ENCODE assay signal across 27 cellular contexts in the genomic region with DNA sequence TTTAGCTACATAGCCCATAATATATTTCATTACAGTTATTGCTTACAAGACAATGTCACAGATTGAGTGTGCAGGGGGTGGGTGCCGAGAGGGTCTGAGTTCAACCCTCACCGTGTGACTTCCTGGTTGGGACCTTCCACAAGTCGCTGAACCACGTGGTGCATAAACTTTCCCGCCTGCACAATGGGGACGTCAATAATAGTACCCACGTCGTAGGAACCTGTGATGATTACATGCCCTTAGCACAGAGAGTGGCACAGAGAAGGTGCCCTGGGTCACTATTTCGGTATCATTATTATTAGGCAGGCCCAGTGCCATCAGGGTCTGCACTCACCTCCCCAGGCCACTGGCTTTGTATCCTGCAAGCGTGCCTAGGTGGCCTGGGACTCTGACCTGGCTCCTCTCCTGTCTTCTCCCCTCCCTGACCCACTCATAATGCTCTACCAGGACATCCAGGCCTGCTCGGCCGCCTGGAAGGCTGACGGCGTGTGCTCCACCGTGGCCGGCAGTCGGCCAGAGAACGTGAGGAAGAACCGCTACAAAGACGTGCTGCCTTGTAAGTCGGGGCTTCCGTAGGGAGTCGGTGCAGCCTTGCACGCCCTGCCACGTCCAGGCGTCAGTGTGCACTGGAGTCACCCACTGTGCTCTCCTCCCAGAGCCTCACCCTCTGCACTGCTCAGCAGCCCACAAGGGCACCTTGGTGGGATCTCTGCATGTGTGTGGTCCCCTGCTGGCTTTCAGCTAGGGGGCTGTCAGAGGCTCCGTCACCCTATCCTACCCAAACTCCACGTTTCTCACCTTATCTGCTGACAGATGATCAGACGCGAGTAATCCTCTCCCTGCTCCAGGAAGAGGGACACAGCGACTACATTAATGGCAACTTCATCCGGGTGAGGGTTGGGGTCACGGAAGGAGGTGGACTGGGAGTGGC.
"Had no signal": no experiment of that assay in that cellular context is flagged by ENCODE, and none has a peak within 500 bp of the region (broad histone marks: within the 10 kb centered on the region; RNA-seq: fewer than 3 reads in every experiment).

No MANE protein-coding gene starts in this region.

- H3K9me3 Mint-ChIP-seq: dendritic cell treated with granulocyte-macrophage colony-stimulating factor and Interleukin-4, amounts not matched to agents 40 ng/mL and 50 ng/mL, for 4 days; natural killer cell; neural progenitor cell; stimulated activated naive CD8-positive, alpha-beta T cell treated with anti-CD3 and anti-CD28 coated beads, Interleukin-15, amount 100 ng/mL, for 72 hours had no signal

- H3K36me3 ChIP-seq: gastrocnemius medialis, left ventricle myocardium inferior, lower lobe of right lung, neural progenitor cell, prostate gland, right atrium auricular region, suprapubic skin, transverse colon, upper lobe of right lung, uterus had no signal

- H3K4me3 Mint-ChIP-seq: dendritic cell treated with granulocyte-macrophage colony-stimulating factor and Interleukin-4, amounts not matched to agents 40 ng/mL and 50 ng/mL, for 4 days; endodermal cell; natural killer cell; neural progenitor cell; stimulated activated naive CD8-positive, alpha-beta T cell treated with anti-CD3 and anti-CD28 coated beads, Interleukin-15, amount 100 ng/mL, for 72 hours had no signal

- H3K9me3 ChIP-seq: gastrocnemius medialis, heart left ventricle, lower lobe of right lung, prostate gland, right atrium auricular region, suprapubic skin, transverse colon, upper lobe of right lung, uterus had no signal

- H3K4me1 ChIP-seq: uterus had no signal

- DNase-seq: effector CD8-positive, alpha-beta T cell; endodermal cell; foreskin fibroblast; gastrocnemius medialis; heart left ventricle; left cardiac atrium; left ventricle myocardium inferior; lower lobe of right lung; natural killer cell; nucleus accumbens; small intestine; stimulated activated CD4-positive, alpha-beta T cell treated with anti-CD3 and anti-CD28 coated beads, Interleukin-15, amount 100 ng/mL, for 24 hours; stimulated activated CD4-positive, alpha-beta T cell treated with anti-CD3 and anti-CD28 coated beads, Interleukin-2, amount 100 ng/mL, for 48 hours; stimulated activated CD8-positive, alpha-beta memory T cell treated with anti-CD3 and anti-CD28 coated beads, Interleukin-4, amount 100 ng/mL, for 48 hours; stimulated activated naive CD4-positive, alpha-beta T cell; stimulated activated naive CD8-positive, alpha-beta T cell treated with anti-CD3 and anti-CD28 coated beads, Interleukin-15, amount 100 ng/mL, for 72 hours; transverse colon; upper lobe of right lung; uterus had no signal

- H3K27ac Mint-ChIP-seq: dendritic cell treated with granulocyte-macrophage colony-stimulating factor and Interleukin-4, amounts not matched to agents 40 ng/mL and 50 ng/mL, for 4 days; endodermal cell; natural killer cell; neural progenitor cell; stimulated activated naive CD8-positive, alpha-beta T cell treated with anti-CD3 and anti-CD28 coated beads, Interleukin-15, amount 100 ng/mL, for 72 hours had no signal

- ATAC-seq: esophagus mucosa; gastrocnemius medialis; heart left ventricle; left cardiac atrium; lower lobe of right lung; natural killer cell; stimulated activated naive CD8-positive, alpha-beta T cell treated with anti-CD3 and anti-CD28 coated beads, Interleukin-15, amount 100 ng/mL, for 72 hours; upper lobe of right lung had no signal

- H3K27ac ChIP-seq: epithelial cell of prostate, gastrocnemius medialis, heart left ventricle, hepatocyte, left ventricle myocardium inferior, lower lobe of right lung, neural progenitor cell, prostate gland, right atrium auricular region, suprapubic skin, transverse colon, upper lobe of right lung, uterus had no signal

- H3K27me3 ChIP-seq: gastrocnemius medialis, heart left ventricle, hepatocyte, right atrium auricular region, suprapubic skin, transverse colon, upper lobe of right lung, uterus had no signal

- H3K36me3 Mint-ChIP-seq: natural killer cell had no signal

- H3K4me3 ChIP-seq: gastrocnemius medialis, heart left ventricle, hepatocyte, left ventricle myocardium inferior, lower lobe of right lung, neural progenitor cell, prostate gland, right atrium auricular region, suprapubic skin, transverse colon, upper lobe of right lung, uterus had no signal

- H3K27me3 Mint-ChIP-seq: dendritic cell treated with granulocyte-macrophage colony-stimulating factor and Interleukin-4, amounts not matched to agents 40 ng/mL and 50 ng/mL, for 4 days had no signal
